ENCODE assay signal across 2 cellular contexts in the genomic region with DNA sequence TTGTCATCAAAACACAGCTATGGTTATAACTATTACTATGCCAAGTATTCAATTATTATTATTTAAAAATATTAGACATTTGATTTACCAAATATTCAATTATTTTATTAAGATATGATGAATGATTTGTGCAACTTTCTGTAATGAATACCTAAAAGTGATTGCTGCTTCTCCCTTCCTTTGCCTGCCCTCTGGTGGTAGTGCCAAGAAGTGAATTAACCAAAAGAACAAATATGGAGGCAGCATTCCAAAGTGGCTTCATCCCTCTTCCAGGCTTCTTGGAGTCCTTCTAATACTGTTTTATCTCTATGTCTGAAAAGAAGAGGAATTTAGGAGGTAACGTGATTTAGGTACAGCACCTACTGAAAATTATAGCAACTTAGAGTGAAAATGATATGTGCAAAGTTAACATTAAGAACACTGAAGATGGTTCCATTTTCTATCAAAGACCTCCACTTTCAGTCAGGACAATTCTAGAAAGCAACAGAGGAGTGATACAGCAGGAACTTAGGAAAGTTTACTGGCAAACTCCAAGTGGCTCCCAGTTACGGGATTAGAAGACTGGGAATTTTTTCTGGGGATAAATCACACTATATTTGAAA.
TF ChIP-seq lines count a peak whose summit lies in the region.

No MANE protein-coding gene starts in this region.

TF ChIP-seq in SK-N-SH, 30 proteins besides CTCF, POLR2A, EP300 and RAD21 (continued from another document):
- TF ChIP-seq NRF1 (IDR thresholded peaks at IDR 0.05; ENCODE audit: low read depth, low read length) = no peak

TF ChIP-seq in endothelial cell of umbilical vein, 7 proteins besides CTCF, POLR2A, EP300 and RAD21 (continued from another document):
- TF ChIP-seq, protein P1, sequence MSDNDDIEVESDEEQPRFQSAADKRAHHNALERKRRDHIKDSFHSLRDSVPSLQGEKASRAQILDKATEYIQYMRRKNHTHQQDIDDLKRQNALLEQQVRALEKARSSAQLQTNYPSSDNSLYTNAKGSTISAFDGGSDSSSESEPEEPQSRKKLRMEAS (IDR thresholded peaks at IDR 0.05; ENCODE audit: insufficient read depth, insufficient read length) = no peak
